Comparison of ENCODE assay signal across 17 cellular contexts in the genomic region with DNA sequence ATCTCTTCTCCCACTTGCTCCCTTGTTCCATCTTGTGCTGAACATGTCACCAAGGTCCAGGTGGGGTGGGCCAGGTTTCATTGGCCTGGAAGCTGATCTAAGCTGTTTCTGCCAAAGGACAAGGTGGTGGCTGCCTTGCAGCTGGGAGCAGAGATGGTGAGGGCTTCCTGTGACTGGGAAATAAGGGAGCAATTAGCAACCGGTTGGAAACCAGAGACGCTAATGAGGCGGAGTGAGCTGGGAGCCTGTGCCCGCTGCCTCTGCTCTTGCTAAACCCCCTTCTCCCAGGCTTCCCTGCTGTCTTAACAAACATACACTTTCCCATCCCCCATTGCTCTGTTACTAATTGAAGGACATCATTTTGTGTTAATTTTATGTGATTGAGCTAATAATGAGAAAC.
A peak's percentile ranks its signal among the peaks of the same experiment; 100 is the strongest.
DNase-seq lines count a peak whose midpoint lies in the region; TF ChIP-seq lines count a peak whose summit lies in the region.
"Had no signal": no experiment of that assay in that cellular context is flagged by ENCODE, and none has a peak within 500 bp of the region (broad histone marks: within the 10 kb centered on the region; RNA-seq: fewer than 3 reads in every experiment).

No MANE protein-coding gene starts in this region.

- H3K9me3 ChIP-seq in SK-N-SH, result no peaks in the 10 kb centered on the region
- H3K9me3 ChIP-seq: HAP-1 had no signal

- H2AFZ ChIP-seq in SK-N-SH (ENCODE audit: low read depth), result no peak overlapping the region

- H3F3A ChIP-seq in SK-N-SH (replicated peaks; ENCODE audit: insufficient read depth), result no peaks in the 10 kb centered on the region

- H3K4me3 ChIP-seq in SK-N-SH (ENCODE audit: low read depth in 2 of 2, low read length in 1 of 2), result no peak overlapping the region
- H3K4me3 ChIP-seq: HAP-1 had no signal

- peak; percentile 17 for DNase-seq in ELF-1 (ENCODE audit: low read depth, low spot score)
- peak; percentile 66 for DNase-seq in NCI-H1417 treated with DMSO at 0.1 percent for 48 hours (lab: John Stamatoyannopoulos, UW)
- peak; percentile 57 for DNase-seq in NCI-H748 treated with DMSO at 0.1 percent for 48 hours (lab: John Stamatoyannopoulos, UW)
- DNase-seq in left kidney (ENCODE audit: low read depth, low spot score), result peak; percentile 34
- no peak for DNase-seq in SK-N-SH
- DNase-seq in AG20443 (ENCODE audit: low spot score), result no peak
- DNase-seq in EL, result no peak
- DNase-seq in occipital lobe (lab: John Stamatoyannopoulos, UW), result no peak
- DNase-seq: CD4-positive, alpha-beta T cell; DMS153; NCI-H146; NCI-H446 treated with DMSO at 0.1 percent for 48 hours; NCI-H774; SHP77 treated with DMSO at 0.1 percent for 48 hours; T-cell had no signal

- H3K9me2 ChIP-seq in SK-N-SH, result no peaks in the 10 kb centered on the region

- POLR2A ChIA-PET in SK-N-SH (lab: Yijun Ruan, JAX), result no interaction called here

- TF ChIP-seq EP300 in SK-N-SH (IDR thresholded peaks at IDR 0.05; ENCODE audit: borderline replicate concordance in 1 of 2, low read depth in 1 of 2, low read length in 1 of 2), result no peak

- H3K4me2 ChIP-seq in SK-N-SH, result no peak overlapping the region
- H3K4me2 ChIP-seq: KMS-11 had no signal

- no peaks in the 10 kb centered on the region for H3K79me2 ChIP-seq in SK-N-SH (ENCODE audit: insufficient read depth)

- no peaks in the 10 kb centered on the region for H3K36me3 ChIP-seq in SK-N-SH (replicated peaks in 1 of 2; ENCODE audit: control insufficient read depth in 1 of 2, insufficient read depth in 2 of 2, low read length in 1 of 2)
- H3K36me3 ChIP-seq: HAP-1 had no signal

- TF ChIP-seq CTCF in SK-N-SH (IDR thresholded peaks at IDR 0.05), result no peak

- H3K4me1 ChIP-seq in SK-N-SH (ENCODE audit: control insufficient read depth in 1 of 2, insufficient read depth in 2 of 2, low read depth in 1 of 2, low read length in 1 of 2), result no peaks in the 10 kb centered on the region; a peak in 1 of 4 replicates
- H3K4me1 ChIP-seq: HAP-1 had no signal

- no peak for TF ChIP-seq RAD21 in SK-N-SH (IDR thresholded peaks at IDR 0.05; ENCODE audit: low read length)

- 37% methylated on average over 2 of the region's 4 CpGs for WGBS in SK-N-SH (ENCODE audit: low lambda C conversion rate)

- CTCF ChIA-PET in SK-N-SH (lab: Yijun Ruan, JAX), result interaction anchor here (1.3 kb wide), 1 partner anchor 11 kb away, joined by 4 read pairs; no protein-coding TSS in a partner anchor

- H3K27me3 ChIP-seq in SK-N-SH (ENCODE audit: insufficient read depth), result no peaks in the 10 kb centered on the region

- no peak overlapping the region for H3K27ac ChIP-seq in SK-N-SH (ENCODE audit: low read depth in 2 of 2, low read length in 1 of 2)
- H3K27ac ChIP-seq: KMS-11 had no signal

- H4K20me1 ChIP-seq in SK-N-SH (ENCODE audit: insufficient read depth), result no peaks in the 10 kb centered on the region

- no peak overlapping the region for H3K9ac ChIP-seq in SK-N-SH
- H3K9ac ChIP-seq: KMS-11 had no signal

TF ChIP-seq in SK-N-SH, 30 proteins besides CTCF, POLR2A, EP300 and RAD21:
- no peak for TF ChIP-seq NRF1 (IDR thresholded peaks at IDR 0.05; ENCODE audit: low read depth, low read length)
- TF ChIP-seq TEAD4 (IDR thresholded peaks at IDR 0.05; ENCODE audit: borderline replicate concordance, insufficient read depth), result no peak
- no peak for TF ChIP-seq JUND (IDR thresholded peaks at IDR 0.05)
- TF ChIP-seq FOSL2 (IDR thresholded peaks at IDR 0.05; ENCODE audit: borderline replicate concordance, low read depth), result no peak
- TF ChIP-seq GABPA (IDR thresholded peaks at IDR 0.05; ENCODE audit: low read depth), result no peak
- TF ChIP-seq POLR2AphosphoS5 (IDR thresholded peaks at IDR 0.05; ENCODE audit: low read depth, low read length), result no peak
- no peak for TF ChIP-seq RXRA (IDR thresholded peaks at IDR 0.05; ENCODE audit: borderline replicate concordance, low read depth)
- no peak for TF ChIP-seq FOXM1 (IDR thresholded peaks at IDR 0.05; ENCODE audit: low read depth)
- no peak for TF ChIP-seq TCF12 (IDR thresholded peaks at IDR 0.05)
- TF ChIP-seq RCOR1 (IDR thresholded peaks at IDR 0.05; ENCODE audit: low read length), result no peak
- no peak for TF ChIP-seq ZBTB33 (IDR thresholded peaks at IDR 0.05; ENCODE audit: borderline replicate concordance, low read depth)
- no peak for TF ChIP-seq ELF1 (IDR thresholded peaks at IDR 0.05)
- no peak for TF ChIP-seq TAF1 (IDR thresholded peaks at IDR 0.05; ENCODE audit: borderline replicate concordance, low read depth, low read length)
- TF ChIP-seq MAX (IDR thresholded peaks at IDR 0.05; ENCODE audit: low read depth), result no peak
- TF ChIP-seq, protein P1, sequence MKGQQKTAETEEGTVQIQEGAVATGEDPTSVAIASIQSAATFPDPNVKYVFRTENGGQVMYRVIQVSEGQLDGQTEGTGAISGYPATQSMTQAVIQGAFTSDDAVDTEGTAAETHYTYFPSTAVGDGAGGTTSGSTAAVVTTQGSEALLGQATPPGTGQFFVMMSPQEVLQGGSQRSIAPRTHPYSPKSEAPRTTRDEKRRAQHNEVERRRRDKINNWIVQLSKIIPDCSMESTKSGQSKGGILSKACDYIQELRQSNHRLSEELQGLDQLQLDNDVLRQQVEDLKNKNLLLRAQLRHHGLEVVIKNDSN (IDR thresholded peaks at IDR 0.05; ENCODE audit: borderline replicate concordance, low read depth), result no peak
- no peak for TF ChIP-seq USF2 (IDR thresholded peaks at IDR 0.05; ENCODE audit: borderline replicate concordance, low read depth, low read length)

Comparison
In these comparisons a context has a peak if more than half of its experiments do, and no peak if none do; other contexts are left out.
1. DNase-seq: peak in ELF-1 (single experiment), NCI-H1417 treated with DMSO at 0.1 percent for 48 hours (single experiment), NCI-H748 treated with DMSO at 0.1 percent for 48 hours (single experiment) and left kidney (single experiment); none in SK-N-SH (single experiment), AG20443 (single experiment), EL (single experiment) and occipital lobe (single experiment).